ENCODE assay signal across 7 cellular contexts in genomic region chr6:81451787-81452186, GRCh38.
A peak's percentile ranks its signal among the peaks of the same experiment; 100 is the strongest.
DNase-seq lines count a peak whose midpoint lies in the region; ATAC-seq lines count a peak whose summit lies in the region.

No MANE protein-coding gene starts in this region.

- ATAC-seq in GM18867 (IDR thresholded peaks at IDR 0.05; ENCODE audit: unreplicated experiment) (peak; percentile 93), HG02798 (IDR thresholded peaks at IDR 0.05; ENCODE audit: poor library complexity, unreplicated experiment) (peak; percentile 98)

- H3K4me1 Mint-ChIP-seq in activated CD4-positive, alpha-beta T cell treated with anti-CD3 and anti-CD28 coated beads, Interleukin-2, amount 10 ng/mL, durations not matched to agents 7 days and 5 days = no peaks in the 10 kb centered on the region

- POLR2A ChIA-PET in activated CD4-positive, alpha-beta T cell treated with anti-CD3 and anti-CD28 coated beads, Interleukin-2, amount 10 ng/mL, durations not matched to agents 7 days and 5 days (lab: Charles Lee) = no interaction called here

- H3K9me3 Mint-ChIP-seq in activated CD4-positive, alpha-beta T cell treated with anti-CD3 and anti-CD28 coated beads, Interleukin-2, amount 10 ng/mL, durations not matched to agents 7 days and 5 days = no peaks in the 10 kb centered on the region

- H3K36me3 Mint-ChIP-seq in activated CD4-positive, alpha-beta T cell treated with anti-CD3 and anti-CD28 coated beads, Interleukin-2, amount 10 ng/mL, durations not matched to agents 7 days and 5 days (ENCODE audit: low read depth) = no peaks in the 10 kb centered on the region

- H3K4me3 Mint-ChIP-seq in activated CD4-positive, alpha-beta T cell treated with anti-CD3 and anti-CD28 coated beads, Interleukin-2, amount 10 ng/mL, durations not matched to agents 7 days and 5 days = no peak overlapping the region

- H3K27me3 Mint-ChIP-seq in activated CD4-positive, alpha-beta T cell treated with anti-CD3 and anti-CD28 coated beads, Interleukin-2, amount 10 ng/mL, durations not matched to agents 7 days and 5 days = no peaks in the 10 kb centered on the region

- no peak overlapping the region for H3K27ac Mint-ChIP-seq in activated CD4-positive, alpha-beta T cell treated with anti-CD3 and anti-CD28 coated beads, Interleukin-2, amount 10 ng/mL, durations not matched to agents 7 days and 5 days

- DNase-seq in OCI-M1 (lab: John Stamatoyannopoulos, UW) (peak; percentile 93), hepatic stellate cell (ENCODE audit: low spot score) (peak; percentile 29), Ammon's horn (ENCODE audit: low spot score) (no peak), midbrain (lab: John Stamatoyannopoulos, UW) (no peak)
- no peak for DNase-seq in activated CD4-positive, alpha-beta T cell treated with anti-CD3 and anti-CD28 coated beads, Interleukin-2, amount 10 ng/mL, durations not matched to agents 7 days and 5 days

- CTCF ChIA-PET in activated CD4-positive, alpha-beta T cell treated with anti-CD3 and anti-CD28 coated beads, Interleukin-2, amount 10 ng/mL, durations not matched to agents 7 days and 5 days (lab: Charles Lee) = no interaction called here

Comparison
In these comparisons a context has a peak if more than half of its experiments do, and no peak if none do; other contexts are left out.
1. DNase-seq: peak in OCI-M1 (single experiment) and hepatic stellate cell (single experiment); none in Ammon's horn (single experiment), midbrain (single experiment) and activated CD4-positive, alpha-beta T cell treated with anti-CD3 and anti-CD28 coated beads, Interleukin-2, amount 10 ng/mL, durations not matched to agents 7 days and 5 days (single experiment).